ENCODE assay signal across 8 cellular contexts in genomic region chr19:57708641-57709354, GRCh38. TPM values are rescaled to one million over a fixed set of nuclear protein-coding genes. Genes with fewer than 3 reads are reported as not detected.
DNase-seq lines count a peak whose midpoint lies in the region; ATAC-seq, FAIRE-seq and TF ChIP-seq lines count a peak whose summit lies in the region.

Gene ZNF154 (minus strand): TSS chr19:57709204. CDS start chr19:57708971, 233 bp downstream.

- no peak for FAIRE-seq in HepG2 (lab: Jason Lieb, UNC)

- peak within 1 kb of the TSS; percentile 68 for H3K27ac ChIP-seq in effector memory CD4-positive, alpha-beta T cell (ENCODE audit: insufficient read depth, low read length, poor library complexity, severe bottlenecking)
- no peak within 1 kb of the TSS for H3K27ac ChIP-seq in HepG2 (ENCODE audit: extremely low read length, insufficient read depth, low read length)

- peaks cover 54% of the 10 kb centered on the region for H3K36me3 Mint-ChIP-seq in activated CD4-positive, alpha-beta T cell treated with anti-CD3 and anti-CD28 coated beads, Interleukin-2, amount 10 ng/mL, durations not matched to agents 7 days and 5 days (ENCODE audit: low read depth)

- H3K9me3 ChIP-seq in effector memory CD4-positive, alpha-beta T cell (ENCODE audit: control insufficient read depth, low read length): peaks cover 29% of the 10 kb centered on the region
- H3K9me3 ChIP-seq in HepG2 (ENCODE audit: low read length): no peaks in the 10 kb centered on the region

- TF ChIP-seq EP300 in HepG2 (IDR thresholded peaks at IDR 0.05; ENCODE audit: low read depth in 2 of 2, low read length in 2 of 2) (no peak), HepG2 (CRISPR knock-in tag; IDR thresholded peaks at IDR 0.05; ENCODE audit: borderline replicate concordance) (no peak)

- CTCF ChIA-PET in activated CD4-positive, alpha-beta T cell treated with anti-CD3 and anti-CD28 coated beads, Interleukin-2, amount 10 ng/mL, durations not matched to agents 7 days and 5 days (lab: Charles Lee): interaction anchor here (0.6 kb wide), 1 partner anchor 36 kb away, joined by 3 read pairs; no protein-coding TSS in a partner anchor
- CTCF ChIA-PET in HepG2 (lab: Yijun Ruan, JAX; ENCODE audit: low intra/inter-chr PET ratio, low total read pairs): no interaction called here

- ATAC-seq in HepG2: no peak
- no peak for ATAC-seq in GM21529 (IDR thresholded peaks at IDR 0.05; ENCODE audit: unreplicated experiment)

- DNase-seq in G401 (ENCODE audit: low spot score) (peak; percentile 90), HepG2 (ENCODE audit: low spot score) (no peak), NCI-H774 (lab: John Stamatoyannopoulos, UW) (no peak), HT-29 (ENCODE audit: low spot score) (no peak)
- DNase-seq in activated CD4-positive, alpha-beta T cell treated with anti-CD3 and anti-CD28 coated beads, Interleukin-2, amount 10 ng/mL, durations not matched to agents 7 days and 5 days: peak; percentile 68
- peak in 2 of 3 donors; percentile 2 to 12 for DNase-seq in effector memory CD4-positive, alpha-beta T cell
- DNase-seq in stimulated activated CD4-positive, alpha-beta T cell treated with anti-CD3 and anti-CD28 coated beads, Interleukin-4, amount 100 ng/mL, for 24 hours: peak; percentile 29

- H3K4me3 Mint-ChIP-seq in activated CD4-positive, alpha-beta T cell treated with anti-CD3 and anti-CD28 coated beads, Interleukin-2, amount 10 ng/mL, durations not matched to agents 7 days and 5 days: peak within 1 kb of the TSS; percentile 81

- intact Hi-C loops in HepG2 (cut with micrococcal nuclease; ENCODE audit: unreplicated experiment): no loop called here

- peaks cover 16% of the 10 kb centered on the region for H3K36me3 ChIP-seq in effector memory CD4-positive, alpha-beta T cell (ENCODE audit: control insufficient read depth, insufficient read depth, low read length)
- H3K36me3 ChIP-seq in HepG2 (replicated peaks in 1 of 2; ENCODE audit: control insufficient read depth in 1 of 2, insufficient read depth in 2 of 2, low read length in 2 of 2): peaks cover 0 to 8% of the 10 kb centered on the region in 2 experiments; a peak in 1 of 5 replicates

- no peaks in the 10 kb centered on the region for H3K79me2 ChIP-seq in HepG2 (ENCODE audit: insufficient read depth, low read length)

- no peak for TF ChIP-seq RAD21 in HepG2 (CRISPR knock-in tag; IDR thresholded peaks at IDR 0.05)

- H3K4me1 Mint-ChIP-seq in activated CD4-positive, alpha-beta T cell treated with anti-CD3 and anti-CD28 coated beads, Interleukin-2, amount 10 ng/mL, durations not matched to agents 7 days and 5 days: peaks cover 20% of the 10 kb centered on the region

- TF ChIP-seq CTCF in HepG2 (CRISPR knock-in tag; IDR thresholded peaks at IDR 0.05): no peak

- H3K27ac Mint-ChIP-seq in activated CD4-positive, alpha-beta T cell treated with anti-CD3 and anti-CD28 coated beads, Interleukin-2, amount 10 ng/mL, durations not matched to agents 7 days and 5 days: peak within 1 kb of the TSS; percentile 92

- no peak within 1 kb of the TSS for H3K9ac ChIP-seq in HepG2 (ENCODE audit: insufficient read depth, low read depth, low read length)

- no peaks in the 10 kb centered on the region for H3K4me1 ChIP-seq in effector memory CD4-positive, alpha-beta T cell (ENCODE audit: control insufficient read depth, insufficient read depth, low read length, poor library complexity, severe bottlenecking)
- no peaks in the 10 kb centered on the region for H3K4me1 ChIP-seq in HepG2 (ENCODE audit: insufficient read depth, low read length)

- no TSS peak for BruUV-seq in HepG2 (replicated peaks; lab: Mats Ljungman, UMichigan)

- no peak within 1 kb of the TSS for H3K4me2 ChIP-seq in HepG2 (ENCODE audit: low read depth, low read length)

- no peaks in the 10 kb centered on the region for H3K27me3 Mint-ChIP-seq in activated CD4-positive, alpha-beta T cell treated with anti-CD3 and anti-CD28 coated beads, Interleukin-2, amount 10 ng/mL, durations not matched to agents 7 days and 5 days

- TF ChIP-seq POLR2A in HepG2 (IDR thresholded peaks at IDR 0.05; ENCODE audit: insufficient read depth in 1 of 2, low read depth in 2 of 2, low read length in 2 of 2): no peak

- H3K27me3 ChIP-seq in effector memory CD4-positive, alpha-beta T cell (replicated peaks; ENCODE audit: control insufficient read depth, insufficient read depth, low read length, poor library complexity, severe bottlenecking): no peaks in the 10 kb centered on the region
- H3K27me3 ChIP-seq in HepG2 (ENCODE audit: control insufficient read depth in 1 of 2, insufficient read depth in 2 of 2, low read length in 2 of 2): no peaks in the 10 kb centered on the region

- in situ Hi-C loops in G401 (cut with HindIII; ENCODE audit: low sequenced_read_pairs): no loop called here
- in situ Hi-C loops in HepG2 (cut with HindIII; ENCODE audit: extremely low pct_ligation_motif_present, low pct_unique_long_range_greater_than_20kb): no loop called here

- H3K4me3 ChIP-seq in effector memory CD4-positive, alpha-beta T cell (ENCODE audit: insufficient read depth, low read depth, low read length, poor library complexity, severe bottlenecking): peak within 1 kb of the TSS; percentile 47
- H3K4me3 ChIP-seq in HepG2 (replicated peaks in 1 of 3; ENCODE audit: insufficient read depth in 1 of 3, low read depth in 2 of 3, low read length in 3 of 3): no peak within 1 kb of the TSS

- POLR2A ChIA-PET in activated CD4-positive, alpha-beta T cell treated with anti-CD3 and anti-CD28 coated beads, Interleukin-2, amount 10 ng/mL, durations not matched to agents 7 days and 5 days (lab: Charles Lee): interaction anchor here (0.7 kb wide), 1 partner anchor 38 kb away, joined by 4 read pairs; no protein-coding TSS in a partner anchor
- POLR2A ChIA-PET in HepG2 (lab: Yijun Ruan, JAX): no interaction called here

- no peaks in the 10 kb centered on the region for H4K20me1 ChIP-seq in HepG2 (ENCODE audit: insufficient read depth, low read length)

- 97% methylated on average over 53 of the region's 53 CpGs for WGBS in HepG2 (ENCODE audit: low lambda C conversion rate)

- no peak within 1 kb of the TSS for H2AFZ ChIP-seq in HepG2 (ENCODE audit: low read length)

- peaks cover 46% of the 10 kb centered on the region for H3K9me3 Mint-ChIP-seq in activated CD4-positive, alpha-beta T cell treated with anti-CD3 and anti-CD28 coated beads, Interleukin-2, amount 10 ng/mL, durations not matched to agents 7 days and 5 days

TF ChIP-seq in HepG2, 621 proteins besides CTCF, POLR2A, EP300 and RAD21:
- no peak for TF ChIP-seq MXD4 (CRISPR knock-in tag; IDR thresholded peaks at IDR 0.05)
- TF ChIP-seq BRF2 (CRISPR knock-in tag; IDR thresholded peaks at IDR 0.05): no peak
- no peak for TF ChIP-seq ZNF776 (CRISPR knock-in tag; IDR thresholded peaks at IDR 0.05)
- peak; percentile 32 for TF ChIP-seq AGO2 (optimal IDR thresholded peaks at IDR 0.05; ENCODE audit: low read depth, low read length)

RNA-seq across cellular contexts. Expression of gene ZNF154, which starts in this region (rescaled TPM):
- not detected in 2 replicates for total RNA-seq in G401 (2014; rRNA removed; shearing (Covaris generic))
- total RNA-seq in activated CD4-positive, alpha-beta T cell treated with anti-CD3 and anti-CD28 coated beads, Interleukin-2, amount 10 ng/mL, durations not matched to agents 7 days and 5 days: 1 to 10 TPM; 5.0 to 5.8 TPM
- not detected in 2 replicates for total RNA-seq in HepG2 (2016; rRNA removed; fragmentation: Illumina TruSeq; extraction: Trizol)
- not detected in 2 replicates for total RNA-seq in HepG2 (2016; cell fraction: cytosol; rRNA removed; fragmentation: Illumina TruSeq; extraction: Trizol; ENCODE audit: low read depth)
- total RNA-seq in HepG2 (2016; cell fraction: insoluble cytoplasmic fraction; rRNA removed; fragmentation: Illumina TruSeq; extraction: Trizol): not detected in 2 replicates
- total RNA-seq in HepG2 (2016; cell fraction: membrane; rRNA removed; fragmentation: Illumina TruSeq; extraction: Trizol): not detected in 2 replicates
- total RNA-seq in HepG2 (2016; cell fraction: nucleus; rRNA removed; fragmentation: Illumina TruSeq; extraction: Trizol): not detected in 2 replicates
- polyA plus RNA-seq in HepG2 (2011; rRNA removed): not detected in 2 replicates
- polyA plus RNA-seq in HepG2 (2011; cell fraction: cytosol; rRNA removed): not detected in 2 replicates
- polyA plus RNA-seq in HepG2 (2011; cell fraction: nucleus; rRNA removed): not detected in 2 replicates
- polyA plus RNA-seq in HepG2 (2012): 0.16 and 0.32 TPM in 2 replicates
- polyA plus RNA-seq in HepG2 (2016; cell fraction: cytosol; fragmentation: Illumina TruSeq; extraction: Trizol; ENCODE audit: low read depth): not detected in 2 replicates
- polyA plus RNA-seq in HepG2 (2016; cell fraction: insoluble cytoplasmic fraction; fragmentation: Illumina TruSeq; extraction: Trizol; ENCODE audit: low read depth): not detected in 2 replicates
- not detected in 2 replicates for polyA plus RNA-seq in HepG2 (2016; cell fraction: membrane; fragmentation: Illumina TruSeq; extraction: Trizol; ENCODE audit: low read depth)
- polyA plus RNA-seq in HepG2 (2016; cell fraction: nucleus; fragmentation: Illumina TruSeq; extraction: Trizol; ENCODE audit: insufficient read depth, low read depth): not detected in 2 replicates
- polyA minus RNA-seq in HepG2 (2011; rRNA and poly(A)+ RNA removed; ENCODE audit: low replicate concordance): not detected in 2 replicates
- not detected in 2 replicates for polyA minus RNA-seq in HepG2 (2011; cell fraction: cytosol; rRNA and poly(A)+ RNA removed)
- not detected in 2 replicates for polyA minus RNA-seq in HepG2 (2011; cell fraction: nucleus; rRNA and poly(A)+ RNA removed)
- total RNA-seq in HT-29 (2014; rRNA removed; shearing (Covaris generic)): 0.05 TPM in 1 of 2 replicates, not detected in the other

Comparison
In these comparisons a context has a peak if more than half of its experiments do, and no peak if none do; other contexts are left out.
1. Peak in DNase-seq in G401; RNA of the gene not detected or under 1 TPM.
2. DNase-seq: peak in activated CD4-positive, alpha-beta T cell treated with anti-CD3 and anti-CD28 coated beads, Interleukin-2, amount 10 ng/mL, durations not matched to agents 7 days and 5 days (single experiment), effector memory CD4-positive, alpha-beta T cell (2 of 3) and stimulated activated CD4-positive, alpha-beta T cell treated with anti-CD3 and anti-CD28 coated beads, Interleukin-4, amount 100 ng/mL, for 24 hours (single experiment); none in HepG2 (single experiment), NCI-H774 (single experiment) and HT-29 (single experiment).